Comparison of ENCODE assay signal across 8 cellular contexts in the genomic region with DNA sequence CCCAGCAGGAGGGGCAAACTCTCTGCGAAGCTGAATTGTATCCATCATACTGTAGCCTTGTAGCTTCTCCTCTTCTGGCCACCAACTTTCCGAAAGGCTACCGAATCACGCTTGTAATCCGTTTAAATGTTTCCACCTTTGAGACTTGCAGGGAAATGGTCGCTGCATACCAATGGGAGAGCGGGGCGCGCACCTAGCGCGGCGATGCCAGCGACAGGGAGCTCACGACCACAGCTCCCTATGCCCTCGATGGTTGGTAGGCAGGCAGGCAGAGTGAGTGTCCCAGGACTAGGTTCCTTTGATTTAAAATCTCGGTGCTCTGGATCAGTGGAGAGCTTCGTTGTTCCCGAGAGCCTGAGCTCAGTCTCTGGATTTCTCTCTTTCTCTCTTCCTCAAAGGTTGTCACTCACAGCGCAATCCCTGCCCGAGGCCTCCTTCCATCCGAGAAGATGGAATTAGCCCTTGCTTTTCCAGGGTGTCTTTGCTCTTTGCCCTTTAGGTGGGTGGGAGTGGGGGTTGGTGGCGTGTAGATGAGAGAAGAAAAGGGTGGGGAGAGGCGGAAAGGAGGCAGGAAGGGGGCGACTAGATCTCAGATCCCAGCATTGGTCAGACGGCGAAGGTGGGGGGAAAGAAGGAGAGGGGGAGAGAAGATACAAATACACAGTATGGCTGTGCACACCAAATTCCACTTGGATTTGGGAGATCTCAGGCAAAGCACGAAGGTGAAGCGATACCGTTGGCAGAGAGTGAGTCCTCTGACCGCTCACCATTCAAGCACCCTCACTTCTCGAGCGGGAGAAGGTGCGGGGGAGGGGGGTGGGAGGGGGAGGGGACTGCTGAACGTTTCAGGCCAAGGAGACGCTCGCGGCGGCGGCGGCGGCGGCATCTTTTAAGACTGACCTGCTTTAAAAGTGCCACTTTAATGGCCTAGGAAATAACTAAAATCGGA. TPM values are rescaled to one million over a fixed set of nuclear protein-coding genes. Genes with fewer than 3 reads are reported as not detected.
DNase-seq lines count a peak whose midpoint lies in the region; ATAC-seq, FAIRE-seq and TF ChIP-seq lines count a peak whose summit lies in the region.

A gene with protein sequence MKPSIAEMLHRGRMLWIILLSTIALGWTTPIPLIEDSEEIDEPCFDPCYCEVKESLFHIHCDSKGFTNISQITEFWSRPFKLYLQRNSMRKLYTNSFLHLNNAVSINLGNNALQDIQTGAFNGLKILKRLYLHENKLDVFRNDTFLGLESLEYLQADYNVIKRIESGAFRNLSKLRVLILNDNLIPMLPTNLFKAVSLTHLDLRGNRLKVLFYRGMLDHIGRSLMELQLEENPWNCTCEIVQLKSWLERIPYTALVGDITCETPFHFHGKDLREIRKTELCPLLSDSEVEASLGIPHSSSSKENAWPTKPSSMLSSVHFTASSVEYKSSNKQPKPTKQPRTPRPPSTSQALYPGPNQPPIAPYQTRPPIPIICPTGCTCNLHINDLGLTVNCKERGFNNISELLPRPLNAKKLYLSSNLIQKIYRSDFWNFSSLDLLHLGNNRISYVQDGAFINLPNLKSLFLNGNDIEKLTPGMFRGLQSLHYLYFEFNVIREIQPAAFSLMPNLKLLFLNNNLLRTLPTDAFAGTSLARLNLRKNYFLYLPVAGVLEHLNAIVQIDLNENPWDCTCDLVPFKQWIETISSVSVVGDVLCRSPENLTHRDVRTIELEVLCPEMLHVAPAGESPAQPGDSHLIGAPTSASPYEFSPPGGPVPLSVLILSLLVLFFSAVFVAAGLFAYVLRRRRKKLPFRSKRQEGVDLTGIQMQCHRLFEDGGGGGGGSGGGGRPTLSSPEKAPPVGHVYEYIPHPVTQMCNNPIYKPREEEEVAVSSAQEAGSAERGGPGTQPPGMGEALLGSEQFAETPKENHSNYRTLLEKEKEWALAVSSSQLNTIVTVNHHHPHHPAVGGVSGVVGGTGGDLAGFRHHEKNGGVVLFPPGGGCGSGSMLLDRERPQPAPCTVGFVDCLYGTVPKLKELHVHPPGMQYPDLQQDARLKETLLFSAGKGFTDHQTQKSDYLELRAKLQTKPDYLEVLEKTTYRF (minus strand): TSS at position 757 of the 949 bp plus-strand sequence. CDS start 5,554 bp downstream, outside the sequence.

- H3K27me3 ChIP-seq in Caco-2 (replicated peaks; ENCODE audit: control insufficient read depth, insufficient read depth, low read length) = no peaks in the 10 kb centered on the region

- CTCF ChIA-PET in Caco-2 (lab: Charles Lee) = interaction anchor here (0.9 kb wide), 1 partner anchor 11 kb away, joined by 4 read pairs; no protein-coding TSS in a partner anchor

- peak within 1 kb of the TSS; percentile 75 for H3K4me3 Mint-ChIP-seq in Caco-2 (ENCODE audit: unreplicated experiment)

- TF ChIP-seq POLR2A in GM18505 (IDR thresholded peaks at IDR 0.05; ENCODE audit: borderline replicate concordance, extremely low read depth, insufficient read depth, insufficient read length) = no peak

- POLR2A ChIA-PET in Caco-2 (lab: Charles Lee) = no interaction called here

- intact Hi-C loops in Caco-2 (cut with micrococcal nuclease; ENCODE audit: unreplicated experiment) = no loop called here

- no peaks in the 10 kb centered on the region for H3K9me3 Mint-ChIP-seq in Caco-2 (ENCODE audit: unreplicated experiment)

- no peak for TF ChIP-seq CTCF in Caco-2 (IDR thresholded peaks at IDR 0.05; ENCODE audit: insufficient read depth in 1 of 2, low read depth in 1 of 2, low read length in 1 of 2, severe bottlenecking in 1 of 2, unreplicated experiment in 1 of 2)
- TF ChIP-seq CTCF in fibroblast of mammary gland (conservative IDR thresholded peaks at IDR 0.05; ENCODE audit: control insufficient read depth, insufficient read depth, low read depth, low read length) = no peak

- H3K36me3 Mint-ChIP-seq in Caco-2 (ENCODE audit: insufficient read depth, unreplicated experiment) = no peaks in the 10 kb centered on the region

- H3K9me3 ChIP-seq in Caco-2 = no peaks in the 10 kb centered on the region

- H3K36me3 ChIP-seq in Caco-2 (ENCODE audit: control insufficient read depth, insufficient read depth, low read length) = no peaks in the 10 kb centered on the region

- H3K4me3 ChIP-seq in Caco-2 (ENCODE audit: low read depth, low read length) (peak within 1 kb of the TSS; percentile 33), fibroblast of mammary gland (ENCODE audit: control insufficient read depth, low read depth, low read length) (peak within 1 kb of the TSS; percentile 40)

- ATAC-seq in HG03025 (IDR thresholded peaks at IDR 0.05; ENCODE audit: low FRiP score, unreplicated experiment) (no peak), GM21526 (IDR thresholded peaks at IDR 0.05; ENCODE audit: low FRiP score, unreplicated experiment) (no peak), GM18505 (IDR thresholded peaks at IDR 0.05; ENCODE audit: unreplicated experiment) (no peak)

- no peak within 1 kb of the TSS for H3K27ac Mint-ChIP-seq in Caco-2 (ENCODE audit: unreplicated experiment)

- H3K4me1 Mint-ChIP-seq in Caco-2 (ENCODE audit: low read depth, unreplicated experiment) = no peaks in the 10 kb centered on the region

- FAIRE-seq in RCC 7860 (lab: Jason Lieb, UNC) = no peak

- peaks cover 22% of the 10 kb centered on the region for H3K27me3 Mint-ChIP-seq in Caco-2 (ENCODE audit: insufficient read depth, unreplicated experiment)

- no peaks in the 10 kb centered on the region for H3K4me1 ChIP-seq in Caco-2

- BruUV-seq in Caco-2 (replicated peaks; lab: Mats Ljungman, UMichigan) = no TSS peak

- no peak for DNase-seq in Caco-2
- peak; percentile 65 for DNase-seq in NCI-H69 (lab: John Stamatoyannopoulos, UW)
- DNase-seq in fibroblast of mammary gland (ENCODE audit: low read depth) = no peak
- DNase-seq in occipital lobe (lab: John Stamatoyannopoulos, UW) = peak; percentile 29
- DNase-seq in RCC 7860 (ENCODE audit: low spot score) = no peak

RNA-seq across cellular contexts. Expression of the gene that starts here (rescaled TPM):
- not detected in 2 replicates for total RNA-seq in Caco-2 (2022)
- total RNA-seq in occipital lobe = 6.6 TPM

Comparison
In these comparisons a context has a peak if more than half of its experiments do, and no peak if none do; other contexts are left out.
1. DNase-seq: peak in NCI-H69 (single experiment) and occipital lobe (single experiment); none in Caco-2 (0 of 2), fibroblast of mammary gland (single experiment) and RCC 7860 (single experiment).